In genomic region chr22:38656256-38657148, GRCh38 we compare ENCODE assay signal across 8 cellular contexts. TPM values are rescaled to one million over a fixed set of nuclear protein-coding genes. Genes with fewer than 3 reads are reported as not detected.
DNase-seq lines count a peak whose midpoint lies in the region; ATAC-seq and TF ChIP-seq lines count a peak whose summit lies in the region.

TSS of gene CBY1 (plus strand) at chr22:38656638. CDS start at chr22:38668055, 11,417 bp downstream.
TSS of gene FAM227A (minus strand) at chr22:38656392. CDS start at chr22:38650168, 6,224 bp downstream.

- ATAC-seq in GM21576 (IDR thresholded peaks at IDR 0.05; ENCODE audit: unreplicated experiment) (peak; percentile 55), PC-3 (peak; percentile 89)

- no peaks in the 10 kb centered on the region for H3F3A ChIP-seq in PC-3 (ENCODE audit: low read length, unreplicated experiment)

- peaks cover 12% of the 10 kb centered on the region for H3K79me2 ChIP-seq in PC-3 (ENCODE audit: low read length)

- CTCF ChIA-PET in PC-3 (lab: Charles Lee), result no interaction called here

- POLR2A ChIA-PET in PC-3 (lab: Charles Lee; ENCODE audit: unreplicated experiment), result no interaction called here

- no peaks in the 10 kb centered on the region for H3K9me3 Mint-ChIP-seq in activated T-cell treated with anti-CD3 and anti-CD28 coated beads, Interleukin-2, amount 50 U/mL, for 24 hours

- H4K20me1 ChIP-seq in PC-3 (ENCODE audit: low read length), result no peaks in the 10 kb centered on the region

- peak within 1 kb of the TSS; percentile 90 for H3K27ac ChIP-seq in PC-3 (ENCODE audit: low read length)

- BruUV-seq in PC-3 (replicated peaks; lab: Mats Ljungman, UMichigan), result TSS peak; percentile 79

- H3K9ac ChIP-seq in PC-3 (ENCODE audit: low read length), result peak within 1 kb of the TSS; percentile 98

- H3K27ac Mint-ChIP-seq in activated T-cell treated with anti-CD3 and anti-CD28 coated beads, Interleukin-2, amount 50 U/mL, for 24 hours, result peak within 1 kb of the TSS; percentile 98

- intact Hi-C loops in PC-3 (cut with micrococcal nuclease), result no loop called here

- peak within 1 kb of the TSS; percentile 99 for H2AFZ ChIP-seq in PC-3 (ENCODE audit: low read length)

- TF ChIP-seq CTCF in PC-3 (conservative IDR thresholded peaks at IDR 0.05; ENCODE audit: low read depth, low read length), result no peak

- peaks cover 19% of the 10 kb centered on the region for H3K4me1 Mint-ChIP-seq in activated T-cell treated with anti-CD3 and anti-CD28 coated beads, Interleukin-2, amount 50 U/mL, for 24 hours (ENCODE audit: low read depth)

- H3K9me2 ChIP-seq in PC-3 (replicated peaks; ENCODE audit: low read length), result no peaks in the 10 kb centered on the region

- no peaks in the 10 kb centered on the region for H3K36me3 ChIP-seq in PC-3 (ENCODE audit: low read depth, low read length)

- peak within 1 kb of the TSS; percentile 89 for H3K4me3 Mint-ChIP-seq in activated T-cell treated with anti-CD3 and anti-CD28 coated beads, Interleukin-2, amount 50 U/mL, for 24 hours

- peak; percentile 77 for TF ChIP-seq POLR2A in erythroblast (IDR thresholded peaks at IDR 0.05; ENCODE audit: low read length)

- H3K27me3 ChIP-seq in PC-3 (ENCODE audit: low read length), result no peaks in the 10 kb centered on the region

- no peaks in the 10 kb centered on the region for H3K9me3 ChIP-seq in PC-3 (ENCODE audit: low read length)

- H3K4me1 ChIP-seq in PC-3 (ENCODE audit: insufficient read depth, low read length), result 0 out of 2 replicates have a peak, but pooled peaks cover 3% of the 10 kb centered on the region

- H3K4me3 ChIP-seq in PC-3 (ENCODE audit: low read length), result peak within 1 kb of the TSS; percentile 97

- H3K27me3 Mint-ChIP-seq in activated T-cell treated with anti-CD3 and anti-CD28 coated beads, Interleukin-2, amount 50 U/mL, for 24 hours, result no peaks in the 10 kb centered on the region

- DNase-seq in DMS 273 (lab: John Stamatoyannopoulos, UW; ENCODE audit: unreplicated experiment) (peak; percentile 89), PC-3 (peak; percentile 80), erythroblast (lab: John Stamatoyannopoulos, UW) (peak; percentile 90 to 94), mucosa of gallbladder (ENCODE audit: low spot score) (peak; percentile 86)
- DNase-seq in activated T-cell treated with anti-CD3 and anti-CD28 coated beads, Interleukin-2, amount 50 U/mL, for 24 hours, result peak; percentile 95
- DNase-seq in stimulated activated CD8-positive, alpha-beta memory T cell treated with anti-CD3 and anti-CD28 coated beads, Interleukin-4, amount 100 ng/mL, for 1 hour (ENCODE audit: low read depth in 2 of 2, low spot score in 1 of 2), result peak; percentile 58 to 79

- no peak for TF ChIP-seq RAD21 in Ishikawa (IDR thresholded peaks at IDR 0.05; ENCODE audit: low read depth)

- H3K36me3 Mint-ChIP-seq in activated T-cell treated with anti-CD3 and anti-CD28 coated beads, Interleukin-2, amount 50 U/mL, for 24 hours (ENCODE audit: low read depth), result peaks cover 22% of the 10 kb centered on the region

- peak; percentile 70; the same call in 1 of the 2 replicates for TF ChIP-seq EP300 in Ishikawa (IDR thresholded peaks at IDR 0.05; ENCODE audit: borderline replicate concordance)

- peak within 1 kb of the TSS; percentile 86 for H3K4me2 ChIP-seq in PC-3 (ENCODE audit: low read length)

TF ChIP-seq in Ishikawa, 13 proteins besides CTCF, POLR2A, EP300 and RAD21:
- TF ChIP-seq MAX (IDR thresholded peaks at IDR 0.05), result peak; percentile 11; the same call in 1 of the 2 replicates
- TF ChIP-seq ZBTB7A (IDR thresholded peaks at IDR 0.05; ENCODE audit: low read depth), result peak; percentile 29; the same call in 1 of the 2 replicates
- TF ChIP-seq CREB1 (IDR thresholded peaks at IDR 0.05; ENCODE audit: low read depth), result no peak
- TF ChIP-seq TCF12 (IDR thresholded peaks at IDR 0.05; ENCODE audit: low read depth), result no peak
- TF ChIP-seq YY1 (IDR thresholded peaks at IDR 0.05; ENCODE audit: low read depth), result peak; percentile 46; the same call in 1 of the 2 replicates
- TF ChIP-seq TAF1 (IDR thresholded peaks at IDR 0.05; ENCODE audit: low read depth), result peak; percentile 84

RNA-seq across cellular contexts. Expression of gene CBY1, which starts in this region (rescaled TPM):
- total RNA-seq in PC-3 (2014; rRNA removed) (12.9 and 14.3 TPM in 2 replicates), mucosa of gallbladder (43.2 TPM)

RNA-seq across cellular contexts. Expression of gene FAM227A, which starts in this region (rescaled TPM):
- total RNA-seq in PC-3 (2014; rRNA removed) (1.2 and 2.2 TPM in 2 replicates), mucosa of gallbladder (5.1 TPM)

Comparison
In these comparisons a context has a peak if more than half of its experiments do, and no peak if none do; other contexts are left out.
1. Peak in every context shown above with its lines: DNase-seq, ATAC-seq, H3K4me3 ChIP-seq and H3K27ac ChIP-seq.